ENCODE assay signal across 5 cellular contexts in genomic region chr11:20566106-20566505, GRCh38. TPM values are rescaled to one million over a fixed set of nuclear protein-coding genes. Genes with fewer than 3 reads are reported as not detected.
"Had no signal": no experiment of that assay in that cellular context is flagged by ENCODE, and none has a peak within 500 bp of the region (broad histone marks: within the 10 kb centered on the region; RNA-seq: fewer than 3 reads in every experiment).

No MANE protein-coding gene starts in this region.

RNA-seq across cellular contexts. Expression of gene SLC6A5, which starts 33.3 kb away (rescaled TPM):
- total RNA-seq: GM23248, H4, H7, HT-29, IMR-90 had no signal
- polyA plus RNA-seq: GM23248, IMR-90 had no signal
